In the genomic region with DNA sequence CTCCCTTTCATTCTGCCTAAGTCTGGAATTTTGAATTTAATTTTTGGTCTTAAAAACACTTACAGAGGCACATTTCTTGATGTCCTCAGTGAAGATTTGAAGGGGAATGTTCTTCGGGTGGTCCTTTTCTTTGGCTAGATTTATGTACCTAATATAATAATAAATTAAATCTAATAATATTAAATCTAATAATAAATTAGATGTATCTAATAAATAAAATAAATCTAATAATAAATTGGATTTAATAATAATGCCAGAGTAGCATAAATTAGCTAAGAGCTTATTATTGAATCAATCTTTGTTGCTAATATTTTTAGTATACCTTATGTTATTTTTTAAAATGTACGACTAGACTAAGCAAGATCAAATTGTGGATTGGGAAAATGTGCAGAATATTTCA, we compare ENCODE assay signal across 24 cellular contexts.
"Had no signal": no experiment of that assay in that cellular context is flagged by ENCODE, and none has a peak within 500 bp of the region (broad histone marks: within the 10 kb centered on the region; RNA-seq: fewer than 3 reads in every experiment).

No MANE protein-coding gene starts in this region.

- ATAC-seq: natural killer cell; psoas muscle; right cardiac atrium; right lobe of liver; stimulated activated effector memory CD8-positive, alpha-beta T cell treated with anti-CD3 and anti-CD28 coated beads, Interleukin-12 subunit alpha, Interleukin-12 subunit beta, amount 100 ng/mL, for 72 hours; stimulated activated naive B cell treated with anti-CD40 and anti-IgM and Interleukin-4, amounts not matched to agents 10 μg/mL and 1 μg/mL and 100 μg/mL, for 72 hours had no signal

- H3K4me1 Mint-ChIP-seq: natural killer cell; neural progenitor cell; stimulated activated effector memory CD8-positive, alpha-beta T cell treated with anti-CD3 and anti-CD28 coated beads, Interleukin-12 subunit alpha, Interleukin-12 subunit beta, amount 100 ng/mL, for 72 hours; stimulated activated naive B cell treated with anti-CD40 and anti-IgM and Interleukin-4, amounts not matched to agents 10 μg/mL and 1 μg/mL and 100 μg/mL, for 72 hours had no signal

- H3K4me3 Mint-ChIP-seq: natural killer cell; nephron; neural progenitor cell; stimulated activated effector memory CD8-positive, alpha-beta T cell treated with anti-CD3 and anti-CD28 coated beads, Interleukin-12 subunit alpha, Interleukin-12 subunit beta, amount 100 ng/mL, for 72 hours; stimulated activated naive B cell treated with anti-CD40 and anti-IgM and Interleukin-4, amounts not matched to agents 10 μg/mL and 1 μg/mL and 100 μg/mL, for 72 hours; stimulated activated naive CD8-positive, alpha-beta T cell treated with anti-CD3 and anti-CD28 coated beads, Interleukin-15, Interleukin-2, amounts not matched to agents 100 ng/mL and 50 ng/mL, for 24 hours had no signal

- DNase-seq: natural killer cell; occipital lobe; ovary; psoas muscle; right cardiac atrium; right lobe of liver; sigmoid colon; small intestine; stimulated activated CD4-positive, alpha-beta T cell treated with anti-CD3 and anti-CD28 coated beads, Interleukin-15, amount 100 ng/mL, for 24 hours; stimulated activated CD4-positive, alpha-beta T cell treated with anti-CD3 and anti-CD28 coated beads, Interleukin-2, amount 100 ng/mL, for 24 hours; stimulated activated CD4-positive, alpha-beta T cell treated with anti-CD3 and anti-CD28 coated beads, Interleukin-2, amount 100 ng/mL, for 48 hours; stimulated activated CD4-positive, alpha-beta T cell treated with anti-CD3 and anti-CD28 coated beads, Interleukin-4, amount 100 ng/mL, for 24 hours; stimulated activated naive B cell treated with anti-CD40 and anti-IgM and Interleukin-4, amounts not matched to agents 10 μg/mL and 1 μg/mL and 100 μg/mL, for 72 hours; stimulated activated naive CD4-positive, alpha-beta T cell treated with Interleukin-2 at 50 U/mL for 16 hours; stomach; thyroid gland; trophoblast cell; upper lobe of left lung had no signal

- H3K36me3 Mint-ChIP-seq: natural killer cell; neural progenitor cell; stimulated activated effector memory CD8-positive, alpha-beta T cell treated with anti-CD3 and anti-CD28 coated beads, Interleukin-12 subunit alpha, Interleukin-12 subunit beta, amount 100 ng/mL, for 72 hours; stimulated activated naive B cell treated with anti-CD40 and anti-IgM and Interleukin-4, amounts not matched to agents 10 μg/mL and 1 μg/mL and 100 μg/mL, for 72 hours had no signal

- FAIRE-seq: small intestine, urothelium cell line had no signal

- H3K27me3 Mint-ChIP-seq: progenitor cell of endocrine pancreas; stimulated activated naive B cell treated with anti-CD40 and anti-IgM and Interleukin-4, amounts not matched to agents 10 μg/mL and 1 μg/mL and 100 μg/mL, for 72 hours had no signal

- H3K27ac Mint-ChIP-seq: natural killer cell; nephron; neural progenitor cell; progenitor cell of endocrine pancreas; stimulated activated effector memory CD8-positive, alpha-beta T cell treated with anti-CD3 and anti-CD28 coated beads, Interleukin-12 subunit alpha, Interleukin-12 subunit beta, amount 100 ng/mL, for 72 hours; stimulated activated naive B cell treated with anti-CD40 and anti-IgM and Interleukin-4, amounts not matched to agents 10 μg/mL and 1 μg/mL and 100 μg/mL, for 72 hours; stimulated activated naive CD8-positive, alpha-beta T cell treated with anti-CD3 and anti-CD28 coated beads, Interleukin-15, Interleukin-2, amounts not matched to agents 100 ng/mL and 50 ng/mL, for 24 hours had no signal

- H3K9me3 Mint-ChIP-seq: natural killer cell; nephron; neural progenitor cell; stimulated activated effector memory CD8-positive, alpha-beta T cell treated with anti-CD3 and anti-CD28 coated beads, Interleukin-12 subunit alpha, Interleukin-12 subunit beta, amount 100 ng/mL, for 72 hours; stimulated activated naive B cell treated with anti-CD40 and anti-IgM and Interleukin-4, amounts not matched to agents 10 μg/mL and 1 μg/mL and 100 μg/mL, for 72 hours; stimulated activated naive CD8-positive, alpha-beta T cell treated with anti-CD3 and anti-CD28 coated beads, Interleukin-15, Interleukin-2, amounts not matched to agents 100 ng/mL and 50 ng/mL, for 24 hours had no signal
